24 cellular contexts compared by ENCODE assay signal in the genomic region with DNA sequence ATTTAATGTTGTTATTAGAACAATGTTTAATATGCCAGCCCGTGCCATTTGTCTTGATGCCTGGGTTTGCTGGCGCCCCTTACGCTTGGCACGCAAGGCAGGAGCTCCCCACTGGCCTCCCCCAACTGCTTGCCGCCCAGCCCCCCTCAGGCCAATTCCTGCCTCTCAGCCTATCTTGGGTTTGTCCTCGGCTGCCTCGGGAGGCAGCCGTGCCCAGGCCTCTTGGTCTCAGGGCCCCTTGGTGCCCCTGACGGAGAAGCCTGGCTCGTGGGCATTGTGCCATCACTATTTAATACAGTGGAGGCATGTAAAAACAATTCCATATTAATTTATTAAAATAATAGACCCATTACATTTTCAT.
DNase-seq lines count a peak whose midpoint lies in the region; ATAC-seq and TF ChIP-seq lines count a peak whose summit lies in the region.
"Had no signal": no experiment of that assay in that cellular context is flagged by ENCODE, and none has a peak within 500 bp of the region (broad histone marks: within the 10 kb centered on the region; RNA-seq: fewer than 3 reads in every experiment).

No MANE protein-coding gene starts in this region.

- H3K27me3 ChIP-seq in left ventricle myocardium inferior (ENCODE audit: low read depth): no peaks in the 10 kb centered on the region
- H3K27me3 ChIP-seq: colonic mucosa, esophagus muscularis mucosa, gastrocnemius medialis, pancreas, transverse colon had no signal

- POLR2A ChIA-PET in RWPE1 (lab: Yijun Ruan, JAX; ENCODE audit: low non-redundant PET): no interaction called here

- ATAC-seq in Right ventricle myocardium inferior (no peak), left cardiac atrium (no peak), omental fat pad (ENCODE audit: low FRiP score) (no peak)
- ATAC-seq: effector memory CD8-positive, alpha-beta T cell; gastrocnemius medialis; naive thymus-derived CD4-positive, alpha-beta T cell; pancreas; stimulated activated naive CD8-positive, alpha-beta T cell treated with anti-CD3 and anti-CD28 coated beads, Interleukin-15, amount 100 ng/mL, for 72 hours had no signal

- H3K4me1 ChIP-seq in left ventricle myocardium inferior: peaks cover 52% of the 10 kb centered on the region
- H3K4me1 ChIP-seq: gastrocnemius medialis, pancreas had no signal

- CTCF ChIA-PET in RWPE1 (lab: Yijun Ruan, JAX): interaction anchor here (0.6 kb wide), 1 partner anchor 47 kb away, joined by 3 read pairs; no protein-coding TSS in a partner anchor

- no peak overlapping the region for H3K27ac ChIP-seq in left ventricle myocardium inferior (replicated peaks)
- no peak overlapping the region for H3K27ac ChIP-seq in RWPE1
- H3K27ac ChIP-seq: colonic mucosa, esophagus muscularis mucosa, gastrocnemius medialis, pancreas, transverse colon had no signal

- no peak overlapping the region for H3K4me3 ChIP-seq in left ventricle myocardium inferior
- H3K4me3 ChIP-seq: colonic mucosa, esophagus muscularis mucosa, gastrocnemius medialis, pancreas, transverse colon had no signal

- no peaks in the 10 kb centered on the region for H3K36me3 ChIP-seq in left ventricle myocardium inferior
- H3K36me3 ChIP-seq: colonic mucosa, gastrocnemius medialis, pancreas, transverse colon had no signal

- H3K9me3 ChIP-seq in left ventricle myocardium inferior (replicated peaks): no peaks in the 10 kb centered on the region
- H3K9me3 ChIP-seq: colonic mucosa, esophagus muscularis mucosa, gastrocnemius medialis, pancreas, transverse colon had no signal

- peak; percentile 40 for DNase-seq in Right ventricle myocardium inferior (ENCODE audit: missing footprints)
- no peak for DNase-seq in left cardiac atrium
- peak; percentile 13 for DNase-seq in left ventricle myocardium inferior
- peak; percentile 11 for DNase-seq in omental fat pad (ENCODE audit: low spot score)
- DNase-seq in COR-L47 (lab: John Stamatoyannopoulos, UW): no peak
- DNase-seq in RWPE1 (ENCODE audit: low spot score): no peak
- DNase-seq in 8988T: no peak
- DNase-seq in glomerular visceral epithelial cell (ENCODE audit: extremely low spot score): no peak
- DNase-seq: activated effector memory CD4-positive, alpha-beta T cell treated with Interleukin-2 at 50 U/mL for 16 hours; colonic mucosa; DMS79 treated with DMSO at 0.1 percent for 48 hours; effector memory CD8-positive, alpha-beta T cell; GOT3; KBM-7; MM.1S; NCI-H1417 treated with DMSO at 0.1 percent for 48 hours; NCI-H82; T-helper 9 cell had no signal

- TF ChIP-seq CTCF in left ventricle myocardium inferior (IDR thresholded peaks at IDR 0.05; ENCODE audit: borderline replicate concordance): no peak
- TF ChIP-seq CTCF in omental fat pad (IDR thresholded peaks at IDR 0.05): no peak
- no peak for TF ChIP-seq CTCF in RWPE1 (conservative IDR thresholded peaks at IDR 0.05; ENCODE audit: low read depth)

- intact Hi-C loops in Right ventricle myocardium inferior (cut with DNase I): no loop called here
- intact Hi-C loops in left cardiac atrium (cut with DNase I): no loop called here
- intact Hi-C loops in left ventricle myocardium inferior (cut with micrococcal nuclease): no loop called here

Comparison
In these comparisons a context has a peak if more than half of its experiments do, and no peak if none do; other contexts are left out.
1. DNase-seq: peak in Right ventricle myocardium inferior (single experiment), left ventricle myocardium inferior (single experiment) and omental fat pad (single experiment); none in left cardiac atrium (single experiment), COR-L47 (single experiment), RWPE1 (single experiment), 8988T (single experiment) and glomerular visceral epithelial cell (single experiment).